Comparison of ENCODE assay signal across 1 cellular context in the genomic region with DNA sequence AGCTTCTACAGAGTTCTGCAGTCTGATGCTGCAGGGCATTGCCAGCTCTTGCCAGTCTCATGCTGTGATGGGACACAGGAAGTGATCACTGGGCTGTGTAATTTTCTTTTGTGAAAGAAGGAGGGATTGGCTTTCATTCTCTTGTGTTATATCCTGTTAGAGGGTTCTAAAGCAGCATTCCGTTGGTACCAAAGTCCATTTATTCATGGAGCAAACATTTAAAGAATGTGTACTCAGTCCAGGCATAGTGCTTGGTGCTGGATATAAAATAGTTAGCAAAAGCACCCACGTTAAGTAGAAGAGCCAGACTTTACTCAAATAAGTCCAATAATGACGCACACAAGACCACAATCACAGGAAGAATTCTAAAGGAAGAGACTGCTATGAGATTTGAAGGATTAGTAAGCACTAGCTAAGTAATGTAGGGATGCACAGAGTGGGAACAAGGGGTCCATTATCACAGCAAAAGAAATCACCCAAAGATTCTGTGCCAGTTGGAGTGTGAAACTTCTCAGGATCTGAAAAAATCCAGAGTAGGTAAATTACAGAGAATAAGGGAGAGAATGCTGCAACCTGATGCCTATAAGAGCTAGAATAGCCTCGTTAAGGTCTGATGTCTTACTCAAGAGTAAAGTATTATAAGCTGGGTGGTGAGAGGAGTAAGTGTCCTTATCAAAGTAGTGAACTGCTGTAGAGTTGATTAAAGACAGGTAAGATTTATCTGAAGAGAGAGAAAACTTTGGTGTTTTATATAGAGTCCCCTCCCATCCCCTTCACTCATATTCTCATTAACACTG.
TF ChIP-seq lines count a peak whose summit lies in the region.

No MANE protein-coding gene starts in this region.

TF ChIP-seq in SK-N-SH, 30 proteins besides CTCF, POLR2A, EP300 and RAD21 (continued from another document):
- TF ChIP-seq, protein P1, sequence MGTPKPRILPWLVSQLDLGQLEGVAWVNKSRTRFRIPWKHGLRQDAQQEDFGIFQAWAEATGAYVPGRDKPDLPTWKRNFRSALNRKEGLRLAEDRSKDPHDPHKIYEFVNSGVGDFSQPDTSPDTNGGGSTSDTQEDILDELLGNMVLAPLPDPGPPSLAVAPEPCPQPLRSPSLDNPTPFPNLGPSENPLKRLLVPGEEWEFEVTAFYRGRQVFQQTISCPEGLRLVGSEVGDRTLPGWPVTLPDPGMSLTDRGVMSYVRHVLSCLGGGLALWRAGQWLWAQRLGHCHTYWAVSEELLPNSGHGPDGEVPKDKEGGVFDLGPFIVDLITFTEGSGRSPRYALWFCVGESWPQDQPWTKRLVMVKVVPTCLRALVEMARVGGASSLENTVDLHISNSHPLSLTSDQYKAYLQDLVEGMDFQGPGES (IDR thresholded peaks at IDR 0.05; ENCODE audit: low read depth, low read length) = no peak
- TF ChIP-seq, protein P2, sequence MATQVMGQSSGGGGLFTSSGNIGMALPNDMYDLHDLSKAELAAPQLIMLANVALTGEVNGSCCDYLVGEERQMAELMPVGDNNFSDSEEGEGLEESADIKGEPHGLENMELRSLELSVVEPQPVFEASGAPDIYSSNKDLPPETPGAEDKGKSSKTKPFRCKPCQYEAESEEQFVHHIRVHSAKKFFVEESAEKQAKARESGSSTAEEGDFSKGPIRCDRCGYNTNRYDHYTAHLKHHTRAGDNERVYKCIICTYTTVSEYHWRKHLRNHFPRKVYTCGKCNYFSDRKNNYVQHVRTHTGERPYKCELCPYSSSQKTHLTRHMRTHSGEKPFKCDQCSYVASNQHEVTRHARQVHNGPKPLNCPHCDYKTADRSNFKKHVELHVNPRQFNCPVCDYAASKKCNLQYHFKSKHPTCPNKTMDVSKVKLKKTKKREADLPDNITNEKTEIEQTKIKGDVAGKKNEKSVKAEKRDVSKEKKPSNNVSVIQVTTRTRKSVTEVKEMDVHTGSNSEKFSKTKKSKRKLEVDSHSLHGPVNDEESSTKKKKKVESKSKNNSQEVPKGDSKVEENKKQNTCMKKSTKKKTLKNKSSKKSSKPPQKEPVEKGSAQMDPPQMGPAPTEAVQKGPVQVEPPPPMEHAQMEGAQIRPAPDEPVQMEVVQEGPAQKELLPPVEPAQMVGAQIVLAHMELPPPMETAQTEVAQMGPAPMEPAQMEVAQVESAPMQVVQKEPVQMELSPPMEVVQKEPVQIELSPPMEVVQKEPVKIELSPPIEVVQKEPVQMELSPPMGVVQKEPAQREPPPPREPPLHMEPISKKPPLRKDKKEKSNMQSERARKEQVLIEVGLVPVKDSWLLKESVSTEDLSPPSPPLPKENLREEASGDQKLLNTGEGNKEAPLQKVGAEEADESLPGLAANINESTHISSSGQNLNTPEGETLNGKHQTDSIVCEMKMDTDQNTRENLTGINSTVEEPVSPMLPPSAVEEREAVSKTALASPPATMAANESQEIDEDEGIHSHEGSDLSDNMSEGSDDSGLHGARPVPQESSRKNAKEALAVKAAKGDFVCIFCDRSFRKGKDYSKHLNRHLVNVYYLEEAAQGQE (IDR thresholded peaks at IDR 0.05; ENCODE audit: low read depth, low read length) = peak; percentile 6; the same call in 1 of the 2 replicates
- TF ChIP-seq SMC3 (IDR thresholded peaks at IDR 0.05; ENCODE audit: low read depth, low read length) = no peak
- TF ChIP-seq JUND (IDR thresholded peaks at IDR 0.05) = peak; percentile 91
- no peak for TF ChIP-seq EZH2phosphoT487 (IDR thresholded peaks at IDR 0.05; ENCODE audit: borderline replicate concordance, low read depth)
- TF ChIP-seq ELF1 (IDR thresholded peaks at IDR 0.05) = peak; percentile 52; the same call in 1 of the 2 replicates
- TF ChIP-seq TAF1 (IDR thresholded peaks at IDR 0.05; ENCODE audit: borderline replicate concordance, low read depth, low read length) = peak; percentile 10; the same call in 1 of the 2 replicates
- peak; percentile 86 for TF ChIP-seq TCF12 (IDR thresholded peaks at IDR 0.05)
- TF ChIP-seq SIN3A (IDR thresholded peaks at IDR 0.05; ENCODE audit: borderline replicate concordance, low read depth, low read length) = no peak
- TF ChIP-seq, protein P3, sequence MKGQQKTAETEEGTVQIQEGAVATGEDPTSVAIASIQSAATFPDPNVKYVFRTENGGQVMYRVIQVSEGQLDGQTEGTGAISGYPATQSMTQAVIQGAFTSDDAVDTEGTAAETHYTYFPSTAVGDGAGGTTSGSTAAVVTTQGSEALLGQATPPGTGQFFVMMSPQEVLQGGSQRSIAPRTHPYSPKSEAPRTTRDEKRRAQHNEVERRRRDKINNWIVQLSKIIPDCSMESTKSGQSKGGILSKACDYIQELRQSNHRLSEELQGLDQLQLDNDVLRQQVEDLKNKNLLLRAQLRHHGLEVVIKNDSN (IDR thresholded peaks at IDR 0.05; ENCODE audit: borderline replicate concordance, low read depth) = no peak
- TF ChIP-seq GATA2 (CRISPR knock-in tag; IDR thresholded peaks at IDR 0.05) = no peak
- TF ChIP-seq, protein P4, sequence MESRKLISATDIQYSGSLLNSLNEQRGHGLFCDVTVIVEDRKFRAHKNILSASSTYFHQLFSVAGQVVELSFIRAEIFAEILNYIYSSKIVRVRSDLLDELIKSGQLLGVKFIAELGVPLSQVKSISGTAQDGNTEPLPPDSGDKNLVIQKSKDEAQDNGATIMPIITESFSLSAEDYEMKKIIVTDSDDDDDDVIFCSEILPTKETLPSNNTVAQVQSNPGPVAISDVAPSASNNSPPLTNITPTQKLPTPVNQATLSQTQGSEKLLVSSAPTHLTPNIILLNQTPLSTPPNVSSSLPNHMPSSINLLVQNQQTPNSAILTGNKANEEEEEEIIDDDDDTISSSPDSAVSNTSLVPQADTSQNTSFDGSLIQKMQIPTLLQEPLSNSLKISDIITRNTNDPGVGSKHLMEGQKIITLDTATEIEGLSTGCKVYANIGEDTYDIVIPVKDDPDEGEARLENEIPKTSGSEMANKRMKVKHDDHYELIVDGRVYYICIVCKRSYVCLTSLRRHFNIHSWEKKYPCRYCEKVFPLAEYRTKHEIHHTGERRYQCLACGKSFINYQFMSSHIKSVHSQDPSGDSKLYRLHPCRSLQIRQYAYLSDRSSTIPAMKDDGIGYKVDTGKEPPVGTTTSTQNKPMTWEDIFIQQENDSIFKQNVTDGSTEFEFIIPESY (IDR thresholded peaks at IDR 0.05; ENCODE audit: borderline replicate concordance, low read depth) = 0 out of 2 replicates have a peak, but pooled peaks have one; percentile 37
- no peak for TF ChIP-seq CHD2 (IDR thresholded peaks at IDR 0.05; ENCODE audit: low read length, partially characterized antibody)
- TF ChIP-seq TEAD4 (IDR thresholded peaks at IDR 0.05; ENCODE audit: borderline replicate concordance, insufficient read depth) = peak; percentile 96
- TF ChIP-seq, protein P5, sequence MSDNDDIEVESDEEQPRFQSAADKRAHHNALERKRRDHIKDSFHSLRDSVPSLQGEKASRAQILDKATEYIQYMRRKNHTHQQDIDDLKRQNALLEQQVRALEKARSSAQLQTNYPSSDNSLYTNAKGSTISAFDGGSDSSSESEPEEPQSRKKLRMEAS (IDR thresholded peaks at IDR 0.05; ENCODE audit: low read depth) = peak; percentile 68; the same call in 1 of the 2 replicates
- TF ChIP-seq FOSL2 (IDR thresholded peaks at IDR 0.05; ENCODE audit: borderline replicate concordance, low read depth) = peak; percentile 82
